11 cellular contexts compared by ENCODE assay signal in genomic region chr20:53941680-53942079, GRCh38.
DNase-seq lines count a peak whose midpoint lies in the region; ATAC-seq and TF ChIP-seq lines count a peak whose summit lies in the region.
"Had no signal": no experiment of that assay in that cellular context is flagged by ENCODE, and none has a peak within 500 bp of the region (broad histone marks: within the 10 kb centered on the region; RNA-seq: fewer than 3 reads in every experiment).

No MANE protein-coding gene starts in this region.

- H3K4me1 Mint-ChIP-seq in GM23338, result peaks cover 45% of the 10 kb centered on the region
- peaks cover 54% of the 10 kb centered on the region for H3K4me1 Mint-ChIP-seq in activated T-helper 1 cell treated with anti-CD3 and anti-CD28 coated beads, Interleukin-12 subunit alpha, Interleukin-12 subunit beta, Interleukin-2, Interleukin-4 antibody, amounts not matched to agents 30 ng/mL and 10 ng/mL and 1 ng/mL, durations not matched to agents 14 hours and 24 hours and 36 hours (ENCODE audit: low read depth)

- H3K36me3 ChIP-seq in GM23338 (ENCODE audit: insufficient read depth), result no peaks in the 10 kb centered on the region
- H3K36me3 ChIP-seq in OCI-LY3 (replicated peaks; ENCODE audit: low read depth, low read length), result no peaks in the 10 kb centered on the region
- no peaks in the 10 kb centered on the region for H3K36me3 ChIP-seq in fibroblast of lung (ENCODE audit: control insufficient read depth, insufficient read depth, low read length)
- H3K36me3 ChIP-seq in spleen, result no peaks in the 10 kb centered on the region

- intact Hi-C loops in spleen (cut with DNase I; ENCODE audit: low total_unique reads), result loop anchor here (5.0 to 10.0 kb wide), 2 partner anchors 364 to 527 kb away; no protein-coding TSS in a partner anchor
- intact Hi-C loops in activated T-helper 1 cell treated with anti-CD3 and anti-CD28 coated beads, Interleukin-12 subunit alpha, Interleukin-12 subunit beta, Interleukin-2, Interleukin-4 antibody, amounts not matched to agents 30 ng/mL and 10 ng/mL and 1 ng/mL, durations not matched to agents 14 hours and 24 hours and 36 hours (cut with micrococcal nuclease), result loop anchor here (2.0 to 5.0 kb wide), 3 partner anchors 121 to 784 kb away; no protein-coding TSS in a partner anchor

- peak overlapping the region; percentile 82 for H3K27ac Mint-ChIP-seq in GM23338
- H3K27ac Mint-ChIP-seq in activated T-helper 1 cell treated with anti-CD3 and anti-CD28 coated beads, Interleukin-12 subunit alpha, Interleukin-12 subunit beta, Interleukin-2, Interleukin-4 antibody, amounts not matched to agents 30 ng/mL and 10 ng/mL and 1 ng/mL, durations not matched to agents 14 hours and 24 hours and 36 hours, result no peak overlapping the region

- peak overlapping the region; percentile 56 for H3K4me2 ChIP-seq in GM23338
- peak overlapping the region; percentile 81 for H3K4me2 ChIP-seq in OCI-LY3 (ENCODE audit: low read length)
- no peak overlapping the region for H3K4me2 ChIP-seq in fibroblast of lung (ENCODE audit: extremely low read depth, insufficient read depth, low read length)

- no peaks in the 10 kb centered on the region for H4K20me1 ChIP-seq in GM23338 (replicated peaks; ENCODE audit: insufficient read depth)
- no peaks in the 10 kb centered on the region for H4K20me1 ChIP-seq in OCI-LY3 (ENCODE audit: insufficient read depth, low read length)
- no peaks in the 10 kb centered on the region for H4K20me1 ChIP-seq in fibroblast of lung (ENCODE audit: control insufficient read depth, extremely low read depth, insufficient read depth, low read length)

- H2AFZ ChIP-seq in GM23338 (peak overlapping the region; percentile 54), OCI-LY3 (ENCODE audit: low read depth, low read length) (peak overlapping the region; percentile 69; the same call in 1 of the 2 replicates), fibroblast of lung (ENCODE audit: low read length) (no peak overlapping the region)

- 77 to 97% (median 86%) methylated on average over 1 of the region's 1 CpG for WGBS in spleen, 5 donors

- H3K9me2 ChIP-seq in GM23338 (ENCODE audit: insufficient read depth), result no peaks in the 10 kb centered on the region

- peak overlapping the region; percentile 29; the same call in 2 of the 3 replicates for H3K4me3 Mint-ChIP-seq in GM23338
- no peak overlapping the region for H3K4me3 Mint-ChIP-seq in activated T-helper 1 cell treated with anti-CD3 and anti-CD28 coated beads, Interleukin-12 subunit alpha, Interleukin-12 subunit beta, Interleukin-2, Interleukin-4 antibody, amounts not matched to agents 30 ng/mL and 10 ng/mL and 1 ng/mL, durations not matched to agents 14 hours and 24 hours and 36 hours

- H3K27ac ChIP-seq in GM23338 (ENCODE audit: low read depth) (peak overlapping the region; percentile 82), OCI-LY3 (ENCODE audit: low read length) (peak overlapping the region; percentile 80), fibroblast of lung (ENCODE audit: insufficient read depth, low read length) (peak overlapping the region; percentile 81), spleen (peak overlapping the region in 7 of 8 donors; percentile 20 to 75 (median 60))

- H3K9me3 Mint-ChIP-seq in GM23338, result no peaks in the 10 kb centered on the region
- no peaks in the 10 kb centered on the region for H3K9me3 Mint-ChIP-seq in activated T-helper 1 cell treated with anti-CD3 and anti-CD28 coated beads, Interleukin-12 subunit alpha, Interleukin-12 subunit beta, Interleukin-2, Interleukin-4 antibody, amounts not matched to agents 30 ng/mL and 10 ng/mL and 1 ng/mL, durations not matched to agents 14 hours and 24 hours and 36 hours

- H3K9ac ChIP-seq in OCI-LY3 (ENCODE audit: low read length) (peak overlapping the region; percentile 65), fibroblast of lung (ENCODE audit: insufficient read depth, low read length) (no peak overlapping the region)

- no peaks in the 10 kb centered on the region for H3F3A ChIP-seq in GM23338 (replicated peaks; ENCODE audit: low read depth)

- no peak for TF ChIP-seq CTCF in GM23338 (conservative IDR thresholded peaks at IDR 0.05; ENCODE audit: low read depth in 2 of 2)
- TF ChIP-seq CTCF in OCI-LY3 (IDR thresholded peaks at IDR 0.05; ENCODE audit: low read depth, low read length), result no peak
- no peak for TF ChIP-seq CTCF in fibroblast of lung (conservative IDR thresholded peaks at IDR 0.05 in 1 of 2, IDR thresholded peaks at IDR 0.05 in 1 of 2; ENCODE audit: low read depth in 1 of 2, low read length in 2 of 2)
- TF ChIP-seq CTCF in spleen (IDR thresholded peaks at IDR 0.05 in 8 of 11, conservative IDR thresholded peaks at IDR 0.05 in 3 of 11), result no peak

- no peaks in the 10 kb centered on the region for H3K9me3 ChIP-seq in OCI-LY3 (ENCODE audit: insufficient read depth, low read length)
- no peaks in the 10 kb centered on the region for H3K9me3 ChIP-seq in fibroblast of lung (ENCODE audit: control insufficient read depth, insufficient read depth, low read depth, low read length)
- no peaks in the 10 kb centered on the region for H3K9me3 ChIP-seq in spleen

- no peaks in the 10 kb centered on the region for H3K36me3 Mint-ChIP-seq in GM23338 (ENCODE audit: low read depth)
- no peaks in the 10 kb centered on the region for H3K36me3 Mint-ChIP-seq in activated T-helper 1 cell treated with anti-CD3 and anti-CD28 coated beads, Interleukin-12 subunit alpha, Interleukin-12 subunit beta, Interleukin-2, Interleukin-4 antibody, amounts not matched to agents 30 ng/mL and 10 ng/mL and 1 ng/mL, durations not matched to agents 14 hours and 24 hours and 36 hours (ENCODE audit: low read depth)

- H3K27me3 Mint-ChIP-seq in GM23338 (ENCODE audit: insufficient read depth, low read depth, poor library complexity), result peaks cover 5% of the 10 kb centered on the region
- H3K27me3 Mint-ChIP-seq in activated T-helper 1 cell treated with anti-CD3 and anti-CD28 coated beads, Interleukin-12 subunit alpha, Interleukin-12 subunit beta, Interleukin-2, Interleukin-4 antibody, amounts not matched to agents 30 ng/mL and 10 ng/mL and 1 ng/mL, durations not matched to agents 14 hours and 24 hours and 36 hours (ENCODE audit: insufficient read depth), result no peaks in the 10 kb centered on the region

- no peak for TF ChIP-seq POLR2A in spleen (IDR thresholded peaks at IDR 0.05)

- H3K27me3 ChIP-seq in GM23338 (ENCODE audit: insufficient read depth), result no peaks in the 10 kb centered on the region
- peaks cover 7% of the 10 kb centered on the region; the same call in 1 of the 2 replicates for H3K27me3 ChIP-seq in OCI-LY3 (ENCODE audit: low read depth, low read length)
- H3K27me3 ChIP-seq in fibroblast of lung (ENCODE audit: control insufficient read depth, insufficient read depth, low read length), result no peaks in the 10 kb centered on the region
- H3K27me3 ChIP-seq in spleen (replicated peaks in 1 of 7), result no peaks in the 10 kb centered on the region

- H3K4me3 ChIP-seq in GM23338 (no peak overlapping the region), OCI-LY3 (ENCODE audit: low read length) (peak overlapping the region; percentile 52), fibroblast of lung (replicated peaks in 1 of 4; ENCODE audit: control extremely low read depth in 1 of 4, insufficient read depth in 1 of 4, low read depth in 3 of 4, low read length in 4 of 4) (no peak overlapping the region), spleen (peak overlapping the region in 1 of 8 donors; percentile 49)
- H3K4me3 ChIP-seq: skin epidermis had no signal

- DNase-seq in GM23338 (ENCODE audit: low spot score) (no peak), fibroblast of lung (ENCODE audit: low read depth in 2 of 2) (no peak), spleen (no peak), OCI-M1 (lab: John Stamatoyannopoulos, UW) (no peak)
- no peak for DNase-seq in activated T-helper 1 cell treated with anti-CD3 and anti-CD28 coated beads, Interleukin-12 subunit alpha, Interleukin-12 subunit beta, Interleukin-2, Interleukin-4 antibody, amounts not matched to agents 30 ng/mL and 10 ng/mL and 1 ng/mL, durations not matched to agents 14 hours and 24 hours and 36 hours (ENCODE audit: low spot score)
- DNase-seq in stimulated activated naive CD4-positive, alpha-beta T cell (lab: John Stamatoyannopoulos, UW), result no peak
- DNase-seq: activated CD4-positive, alpha-beta T cell treated with anti-CD3 and anti-CD28 coated beads for 1 hour; effector CD4-positive, alpha-beta T cell; SHP77 treated with DMSO at 0.1 percent for 48 hours had no signal

- H3K4me1 ChIP-seq in GM23338 (ENCODE audit: insufficient read depth) (peaks cover 35% of the 10 kb centered on the region), OCI-LY3 (ENCODE audit: low read length) (peaks cover 47% of the 10 kb centered on the region), fibroblast of lung (ENCODE audit: control insufficient read depth, extremely low read depth, insufficient read depth, low read length) (peaks cover 9% of the 10 kb centered on the region), spleen (peaks cover 29 to 78% (median 60%) of the 10 kb centered on the region in 6 donors)

- H3K79me2 ChIP-seq in GM23338 (replicated peaks; ENCODE audit: insufficient read depth), result no peaks in the 10 kb centered on the region
- no peaks in the 10 kb centered on the region for H3K79me2 ChIP-seq in OCI-LY3 (ENCODE audit: low read length)
- H3K79me2 ChIP-seq in fibroblast of lung (ENCODE audit: control insufficient read depth, insufficient read depth, low read length), result no peaks in the 10 kb centered on the region

- no peak for ATAC-seq in GM23338

TF ChIP-seq in GM23338, 12 proteins besides CTCF, POLR2A, EP300 and RAD21 (continues in another document):
- TF ChIP-seq EZH2 (IDR thresholded peaks at IDR 0.05; ENCODE audit: low read depth, unreplicated experiment), result no peak
- TF ChIP-seq EZH2phosphoT487 (IDR thresholded peaks at IDR 0.05; ENCODE audit: unreplicated experiment), result no peak
